Comparison of ENCODE assay signal across 27 cellular contexts in genomic region chr12:20382117-20382516, GRCh38. TPM values are rescaled to one million over a fixed set of nuclear protein-coding genes. Genes with fewer than 3 reads are reported as not detected.
"Had no signal": no experiment of that assay in that cellular context is flagged by ENCODE, and none has a peak within 500 bp of the region (broad histone marks: within the 10 kb centered on the region; RNA-seq: fewer than 3 reads in every experiment).

No MANE protein-coding gene starts in this region.

- H3K4me1 ChIP-seq: breast epithelium, gastrocnemius medialis, upper lobe of right lung had no signal

- H3K4me3 ChIP-seq: breast epithelium, gastrocnemius medialis, lung, upper lobe of right lung had no signal

- ATAC-seq: activated CD8-positive, alpha-beta T cell treated with anti-CD3 and anti-CD28 coated beads for 36 hours; activated naive CD8-positive, alpha-beta T cell treated with anti-CD3 and anti-CD28 coated beads, Interleukin-2, amount 50 U/mL, for 24 hours; activated T-cell treated with anti-CD3 and anti-CD28 coated beads, Interleukin-2, amount 50 U/mL, for 4 hours; activated T-helper 17 cell treated with anti-CD3 and anti-CD28 coated beads, Interleukin-2, amount 50 U/mL, for 72 hours; gastrocnemius medialis; natural killer cell treated with Interleukin-12 subunit alpha and Interleukin-12 subunit beta and Interleukin-15 and Interleukin-18, amount 100 ng/mL, for 72 hours; sciatic nerve; stimulated activated effector memory CD8-positive, alpha-beta T cell treated with anti-CD3 and anti-CD28 coated beads, Interleukin-12 subunit alpha, Interleukin-12 subunit beta, amount 100 ng/mL, for 72 hours; upper lobe of right lung; WTC11 had no signal

- H3K27me3 ChIP-seq: breast epithelium, gastrocnemius medialis, upper lobe of right lung had no signal

- DNase-seq: activated CD4-positive, alpha-beta T cell treated with anti-CD3 and anti-CD28 coated beads for 1 hour; activated CD4-positive, alpha-beta T cell treated with anti-CD3 and anti-CD28 coated beads, Interleukin-2, amount 50 U/mL, for 1 hour; activated CD8-positive, alpha-beta T cell treated with anti-CD3 and anti-CD28 coated beads for 36 hours; activated naive CD8-positive, alpha-beta T cell treated with anti-CD3 and anti-CD28 coated beads, Interleukin-2, amount 50 U/mL, for 24 hours; activated T-cell treated with anti-CD3 and anti-CD28 coated beads, Interleukin-2, amount 50 U/mL, for 4 hours; amygdala; central memory CD4-positive, alpha-beta T cell; dermis blood vessel endothelial cell; effector CD4-positive, alpha-beta T cell; gastrocnemius medialis; glutamatergic neuron; hippocampal formation; mesendoderm; posterior cingulate gyrus; small intestine; stimulated activated CD4-positive, alpha-beta T cell treated with anti-CD3 and anti-CD28 coated beads, Interleukin-4, amount 100 ng/mL, for 24 hours; substantia nigra; T-helper 2 cell; upper lobe of right lung had no signal

- H3K36me3 ChIP-seq: breast epithelium, gastrocnemius medialis, upper lobe of right lung had no signal

- H3K9me3 ChIP-seq: breast epithelium, gastrocnemius medialis, upper lobe of right lung had no signal

- H3K27ac ChIP-seq: breast epithelium, epithelial cell of prostate, gastrocnemius medialis, upper lobe of right lung had no signal

RNA-seq across cellular contexts. Expression of gene PDE3A, which starts 13.8 kb away (rescaled TPM):
- total RNA-seq: activated CD8-positive, alpha-beta T cell treated with anti-CD3 and anti-CD28 coated beads for 36 hours; activated T-helper 17 cell treated with anti-CD3 and anti-CD28 coated beads, Interleukin-2, amount 50 U/mL, for 72 hours; natural killer cell treated with Interleukin-12 subunit alpha and Interleukin-12 subunit beta and Interleukin-15 and Interleukin-18, amount 100 ng/mL, for 72 hours had no signal
